9 cellular contexts compared by ENCODE assay signal in the genomic region with DNA sequence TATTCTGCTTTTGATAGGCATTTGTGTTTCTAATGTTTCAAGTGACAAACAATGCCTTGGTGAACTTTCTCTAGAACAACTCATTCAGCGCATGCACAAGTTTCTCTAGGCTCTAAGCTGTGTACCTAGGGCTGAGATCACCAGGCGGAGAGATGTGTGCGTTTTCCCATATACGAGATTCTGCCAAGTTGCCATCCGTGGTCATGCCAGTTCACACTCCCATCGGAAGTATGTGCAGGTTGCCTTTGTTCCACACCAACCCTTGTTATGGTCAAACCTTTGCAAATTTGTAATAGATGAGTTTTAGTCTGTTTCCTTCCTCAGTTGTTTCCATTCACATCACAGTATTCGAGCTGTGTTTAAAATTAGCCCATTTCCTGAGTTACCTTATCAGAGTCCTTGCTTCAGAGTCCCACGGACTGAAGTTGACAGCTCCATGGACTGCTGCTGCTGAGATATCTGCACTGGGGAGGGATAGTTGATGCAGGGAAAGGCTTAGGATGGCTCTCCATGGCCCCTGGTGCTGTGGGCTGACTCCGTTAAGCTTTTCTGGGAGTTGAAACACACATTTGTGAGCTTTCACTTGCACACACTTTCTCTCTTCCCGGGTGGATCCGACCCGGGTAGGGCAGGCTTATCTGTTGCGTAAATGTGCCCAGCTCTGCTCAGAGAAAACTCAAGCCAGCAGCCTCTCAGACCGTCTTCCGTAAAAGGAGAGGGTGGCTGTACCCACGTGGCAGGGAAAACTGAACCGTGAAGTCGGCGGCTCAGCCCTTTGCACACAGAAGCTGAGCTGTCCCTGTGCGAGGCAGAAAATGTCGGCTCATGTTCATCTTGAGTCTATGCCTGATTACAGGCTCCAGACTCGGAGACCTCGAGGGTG. TPM values are rescaled to one million over a fixed set of nuclear protein-coding genes. Genes with fewer than 3 reads are reported as not detected.
DNase-seq lines count a peak whose midpoint lies in the region; ATAC-seq and TF ChIP-seq lines count a peak whose summit lies in the region.
"Had no signal": no experiment of that assay in that cellular context is flagged by ENCODE, and none has a peak within 500 bp of the region (broad histone marks: within the 10 kb centered on the region; RNA-seq: fewer than 3 reads in every experiment).

No MANE protein-coding gene starts in this region.

- intact Hi-C loops in esophagus muscularis mucosa (cut with DNase I) (loop anchor here (5.0 kb wide), 1 partner anchor 35 kb away; no protein-coding TSS in a partner anchor), upper lobe of right lung (cut with DNase I) (loop anchor here (10.0 kb wide), 1 partner anchor 47 kb away; no protein-coding TSS in a partner anchor)

- peak overlapping the region; percentile 63 to 95 (median 86) for H3K27ac Mint-ChIP-seq in naive B cell

- ATAC-seq in GM21447 (IDR thresholded peaks at IDR 0.05; ENCODE audit: unreplicated experiment) (peak; percentile 84), naive B cell (ENCODE audit: low read depth in 2 of 2) (peak; percentile 100), upper lobe of right lung (peak; percentile 97)

- H3K27me3 ChIP-seq in Karpas-422 (ENCODE audit: low read length), result no peaks in the 10 kb centered on the region
- H3K27me3 ChIP-seq in esophagus muscularis mucosa, result no peaks in the 10 kb centered on the region
- no peaks in the 10 kb centered on the region for H3K27me3 ChIP-seq in upper lobe of right lung

- no peaks in the 10 kb centered on the region for H3K36me3 Mint-ChIP-seq in naive B cell

- 45% methylated on average over 21 of the region's 23 CpGs for WGBS in esophagus muscularis mucosa

- no peaks in the 10 kb centered on the region; the same call in 1 of the 2 replicates for H3K36me3 ChIP-seq in Karpas-422 (ENCODE audit: insufficient read depth, low read length)
- peaks cover 0 to 14% (median 0%) of the 10 kb centered on the region in 4 donors for H3K36me3 ChIP-seq in esophagus muscularis mucosa
- no peaks in the 10 kb centered on the region for H3K36me3 ChIP-seq in upper lobe of right lung

- H3K79me2 ChIP-seq in Karpas-422 (ENCODE audit: low read length), result peaks cover 100% of the 10 kb centered on the region

- peak; percentile 64 for DNase-seq in DMS53 treated with DMSO at 0.1 percent for 48 hours (lab: John Stamatoyannopoulos, UW; ENCODE audit: unreplicated experiment)
- DNase-seq in Karpas-422, result peak; percentile 72
- peak; percentile 50 for DNase-seq in activated CD8-positive, alpha-beta memory T cell treated with anti-CD3 and anti-CD28 coated beads, Interleukin-2, amount 50 U/mL, for 4 hours
- peak; percentile 93 for DNase-seq in esophagus muscularis mucosa (ENCODE audit: extremely low spot score)
- DNase-seq in naive B cell, result peak; percentile 60
- DNase-seq in upper lobe of right lung, result peak; percentile 88
- no peak for DNase-seq in NCI-H2171 treated with DMSO at 0.1 percent for 48 hours (lab: John Stamatoyannopoulos, UW)

- H3K9me2 ChIP-seq in Karpas-422 (replicated peaks; ENCODE audit: insufficient read depth, low read length), result no peaks in the 10 kb centered on the region

- H3K27ac ChIP-seq in Karpas-422 (ENCODE audit: low read length), result peak overlapping the region; percentile 34; the same call in 1 of the 2 replicates
- H3K27ac ChIP-seq in esophagus muscularis mucosa (replicated peaks in 1 of 4), result peak overlapping the region; percentile 81 to 88 (median 86)
- H3K27ac ChIP-seq in upper lobe of right lung, result peak overlapping the region; percentile 55
- H3K27ac ChIP-seq: KMS-11 had no signal

- no peak overlapping the region for H2AFZ ChIP-seq in Karpas-422 (ENCODE audit: low read length)

- H3K4me3 ChIP-seq in Karpas-422 (ENCODE audit: low read length) (peak overlapping the region; percentile 18; the same call in 1 of the 2 replicates), esophagus muscularis mucosa (peak overlapping the region; percentile 29 to 45 (median 40)), upper lobe of right lung (peak overlapping the region; percentile 11)

- H3K9me3 ChIP-seq in Karpas-422 (ENCODE audit: low read length) (no peaks in the 10 kb centered on the region), esophagus muscularis mucosa (no peaks in the 10 kb centered on the region), upper lobe of right lung (no peaks in the 10 kb centered on the region)

- TF ChIP-seq CTCF in esophagus muscularis mucosa (IDR thresholded peaks at IDR 0.05) (no peak), upper lobe of right lung (IDR thresholded peaks at IDR 0.05) (no peak)

- H3K4me3 Mint-ChIP-seq in naive B cell, result peak overlapping the region; percentile 28 to 87 (median 78)

- H3K9me3 Mint-ChIP-seq in naive B cell, result no peaks in the 10 kb centered on the region

- TF ChIP-seq POLR2A in esophagus muscularis mucosa (IDR thresholded peaks at IDR 0.05; ENCODE audit: low read depth), result no peak

- no peaks in the 10 kb centered on the region; the same call in 1 of the 2 replicates for H4K20me1 ChIP-seq in Karpas-422 (ENCODE audit: insufficient read depth, low read depth, low read length)

- no peaks in the 10 kb centered on the region for H3K27me3 Mint-ChIP-seq in naive B cell

- H3K4me1 ChIP-seq in Karpas-422 (ENCODE audit: low read length), result peaks cover 43% of the 10 kb centered on the region
- peaks cover 84 to 99% (median 93%) of the 10 kb centered on the region in 4 donors for H3K4me1 ChIP-seq in esophagus muscularis mucosa
- peaks cover 51% of the 10 kb centered on the region for H3K4me1 ChIP-seq in upper lobe of right lung

- peak overlapping the region; percentile 52 for H3K4me2 ChIP-seq in Karpas-422 (ENCODE audit: low read depth, low read length, poor library complexity, severe bottlenecking)
- H3K4me2 ChIP-seq: KMS-11 had no signal

- no peak for TF ChIP-seq EP300 in esophagus muscularis mucosa (IDR thresholded peaks at IDR 0.05)

- peaks cover 25 to 64% (median 38%) of the 10 kb centered on the region in 3 donors for H3K4me1 Mint-ChIP-seq in naive B cell

- H3K9ac ChIP-seq in Karpas-422 (ENCODE audit: low read length), result peak overlapping the region; percentile 54
- H3K9ac ChIP-seq: KMS-11 had no signal

RNA-seq across cellular contexts. Expression of a gene that starts 49.4 kb away (rescaled TPM):
- total RNA-seq in Karpas-422 (2014; rRNA removed; shearing (Covaris generic); ENCODE audit: low replicate concordance), result 54.6 and 86.5 TPM in 2 replicates
- total RNA-seq in esophagus muscularis mucosa (100 to 1,000 TPM; 114 to 188 (median 151) TPM), upper lobe of right lung (84.0 TPM)
- 10 to 100 TPM; 45.7 to 71.0 (median 59.3) TPM for polyA plus RNA-seq in naive B cell (ENCODE audit: low read depth in 6 of 6)

Comparison
In these comparisons a context has a peak if more than half of its experiments do, and no peak if none do; other contexts are left out.
1. H3K27ac ChIP-seq: peak in every context shown above with its lines; median percentile 86 in esophagus muscularis mucosa; 55 in upper lobe of right lung; 34 in Karpas-422.